30 cellular contexts compared by ENCODE assay signal in the genomic region with DNA sequence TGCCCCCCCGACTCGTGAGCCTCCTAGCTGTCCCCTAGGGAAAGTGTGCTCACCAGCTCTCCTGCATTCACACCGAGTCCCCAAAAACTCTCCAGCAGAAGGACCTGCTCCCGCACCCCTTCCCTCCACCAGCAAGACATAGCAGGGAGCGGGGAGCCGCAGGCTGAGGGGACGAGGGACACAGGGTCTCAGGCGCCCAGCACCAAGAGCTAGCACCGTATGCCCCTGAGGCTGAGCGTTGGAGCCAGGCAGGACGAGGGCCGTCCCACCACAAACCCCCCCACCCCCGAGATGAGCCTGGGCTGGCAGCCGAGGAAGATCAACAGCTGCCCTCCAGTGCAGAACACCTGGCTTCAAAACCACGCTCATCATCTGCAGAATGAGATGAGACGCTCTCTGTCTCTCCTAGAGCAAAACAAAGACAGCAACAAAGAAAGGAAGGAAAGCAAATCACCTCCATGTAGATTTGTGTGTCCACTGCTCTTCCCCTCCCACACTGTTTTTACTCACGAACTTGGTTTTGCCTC. TPM values are rescaled to one million over a fixed set of nuclear protein-coding genes. Genes with fewer than 3 reads are reported as not detected.
"Had no signal": no experiment of that assay in that cellular context is flagged by ENCODE, and none has a peak within 500 bp of the region (broad histone marks: within the 10 kb centered on the region; RNA-seq: fewer than 3 reads in every experiment).

No MANE protein-coding gene starts in this region.

- H3K9me3 ChIP-seq: left lung, lower lobe of right lung, pancreas, prostate gland, sigmoid colon, spleen, suprapubic skin, thoracic aorta, tibial artery, upper lobe of right lung had no signal

- ATAC-seq: left colon, left lung, natural killer cell, pancreas, right cardiac atrium, upper lobe of right lung had no signal

- H3K4me1 Mint-ChIP-seq: immature natural killer cell, naive B cell, natural killer cell had no signal

- H3K27me3 ChIP-seq: pancreas, sigmoid colon, spleen, suprapubic skin, tibial artery, upper lobe of right lung had no signal

- DNase-seq: hypothalamus; immature natural killer cell; kidney; left colon; left lung; lower lobe of right lung; mesenchymal stem cell; naive B cell; natural killer cell; nephron progenitor cell; pancreas; posterior cingulate gyrus; retina; right cardiac atrium; sigmoid colon; small intestine; spleen; stimulated activated CD4-positive, alpha-beta T cell treated with anti-CD3 and anti-CD28 coated beads, Interleukin-4, amount 100 ng/mL, for 24 hours; stimulated activated naive CD4-positive, alpha-beta T cell; tibial artery; trophoblast cell; upper lobe of right lung had no signal

- H3K27ac ChIP-seq: left lung, lower lobe of right lung, pancreas, prostate gland, sigmoid colon, spleen, suprapubic skin, thoracic aorta, tibial artery, upper lobe of right lung had no signal

- H3K36me3 Mint-ChIP-seq: immature natural killer cell; naive B cell; natural killer cell; stimulated activated effector memory CD8-positive, alpha-beta T cell treated with anti-CD3 and anti-CD28 coated beads, Interleukin-12 subunit alpha, Interleukin-12 subunit beta, amount 100 ng/mL, for 72 hours had no signal

- H3K27ac Mint-ChIP-seq: immature natural killer cell; naive B cell; natural killer cell; stimulated activated effector memory CD8-positive, alpha-beta T cell treated with anti-CD3 and anti-CD28 coated beads, Interleukin-12 subunit alpha, Interleukin-12 subunit beta, amount 100 ng/mL, for 72 hours; stimulated activated naive CD8-positive, alpha-beta T cell treated with anti-CD3 and anti-CD28 coated beads, Interleukin-15, Interleukin-2, amounts not matched to agents 100 ng/mL and 50 ng/mL, for 24 hours had no signal

- H3K4me3 ChIP-seq: left lung, lower lobe of right lung, pancreas, prostate gland, sigmoid colon, spleen, suprapubic skin, thoracic aorta, tibial artery, upper lobe of right lung had no signal

- H3K9me3 Mint-ChIP-seq: immature natural killer cell; natural killer cell; stimulated activated effector memory CD8-positive, alpha-beta T cell treated with anti-CD3 and anti-CD28 coated beads, Interleukin-12 subunit alpha, Interleukin-12 subunit beta, amount 100 ng/mL, for 72 hours; stimulated activated naive CD8-positive, alpha-beta T cell treated with anti-CD3 and anti-CD28 coated beads, Interleukin-15, Interleukin-2, amounts not matched to agents 100 ng/mL and 50 ng/mL, for 24 hours had no signal

- H3K36me3 ChIP-seq: left lung, lower lobe of right lung, pancreas, prostate gland, sigmoid colon, spleen, suprapubic skin, thoracic aorta, tibial artery, upper lobe of right lung had no signal

- H3K4me3 Mint-ChIP-seq: immature natural killer cell; naive B cell; natural killer cell; nephron progenitor cell; stimulated activated effector memory CD8-positive, alpha-beta T cell treated with anti-CD3 and anti-CD28 coated beads, Interleukin-12 subunit alpha, Interleukin-12 subunit beta, amount 100 ng/mL, for 72 hours; stimulated activated naive CD8-positive, alpha-beta T cell treated with anti-CD3 and anti-CD28 coated beads, Interleukin-15, Interleukin-2, amounts not matched to agents 100 ng/mL and 50 ng/mL, for 24 hours had no signal

- H3K4me1 ChIP-seq: left lung, lower lobe of right lung, pancreas, prostate gland, spleen, suprapubic skin, tibial artery, upper lobe of right lung had no signal

RNA-seq across cellular contexts. Expression of gene SALL3, which starts 39.8 kb away (rescaled TPM):
- total RNA-seq: left colon, left lung, liver, lower lobe of right lung, mammary epithelial cell, natural killer cell, sigmoid colon, spleen, subcutaneous adipose tissue, thoracic aorta, upper lobe of right lung had no signal
